In genomic region chr3:128151758-128152274, GRCh38 we compare ENCODE assay signal across 1 cellular context.
TF ChIP-seq lines count a peak whose summit lies in the region.

No MANE protein-coding gene starts in this region.

TF ChIP-seq in HepG2, 621 proteins besides CTCF, POLR2A, EP300 and RAD21 (continued from another document and continues in another):
- TF ChIP-seq PBX2 (CRISPR knock-in tag; IDR thresholded peaks at IDR 0.05) (no peak), MYNN (CRISPR knock-in tag; IDR thresholded peaks at IDR 0.05; ENCODE audit: low read depth) (no peak), HNRNPUL1 (IDR thresholded peaks at IDR 0.05; ENCODE audit: low read depth, low read length) (no peak), TCF12 (IDR thresholded peaks at IDR 0.05) (no peak), TCF12 (CRISPR knock-in tag; IDR thresholded peaks at IDR 0.05) (no peak), EHMT2 (IDR thresholded peaks at IDR 0.05; ENCODE audit: borderline replicate concordance, low read depth, low read length) (no peak), ZNF784 (CRISPR knock-in tag; IDR thresholded peaks at IDR 0.05; ENCODE audit: borderline replicate concordance) (no peak), ZFP36 (IDR thresholded peaks at IDR 0.05; ENCODE audit: borderline replicate concordance, low read depth, low read length, partially characterized antibody) (no peak), ZNF30 (CRISPR knock-in tag; IDR thresholded peaks at IDR 0.05) (no peak), PAWR (CRISPR knock-in tag; IDR thresholded peaks at IDR 0.05; ENCODE audit: borderline replicate concordance) (no peak), NCOA1 (CRISPR knock-in tag; IDR thresholded peaks at IDR 0.05) (no peak), ZKSCAN1 (IDR thresholded peaks at IDR 0.05; ENCODE audit: low read length) (no peak), ZNF780A (CRISPR knock-in tag; IDR thresholded peaks at IDR 0.05) (no peak), ZNF143 (CRISPR knock-in tag; IDR thresholded peaks at IDR 0.05) (no peak), ZNF430 (CRISPR knock-in tag; IDR thresholded peaks at IDR 0.05) (peak; percentile 72; the same call in 1 of the 2 replicates), PRDM10 (CRISPR knock-in tag; IDR thresholded peaks at IDR 0.05; ENCODE audit: low read depth) (no peak; the same call in 1 of the 2 replicates), HES4 (CRISPR knock-in tag; IDR thresholded peaks at IDR 0.05; ENCODE audit: borderline replicate concordance) (no peak), KDM2A (CRISPR knock-in tag; IDR thresholded peaks at IDR 0.05; ENCODE audit: borderline replicate concordance, low read depth) (0 out of 2 replicates have a peak, but pooled peaks have one; percentile 42), SP140L (CRISPR knock-in tag; IDR thresholded peaks at IDR 0.05; ENCODE audit: borderline replicate concordance) (no peak), NR2F1 (CRISPR knock-in tag; IDR thresholded peaks at IDR 0.05) (peak in 1 of 2 experiments; percentile 64; a peak in 2 of 4 replicates), PRDM15 (CRISPR knock-in tag; IDR thresholded peaks at IDR 0.05) (no peak), ATF2 (CRISPR knock-in tag; IDR thresholded peaks at IDR 0.05) (peak; percentile 51; the same call in 1 of the 2 replicates), ZSCAN20 (CRISPR knock-in tag; IDR thresholded peaks at IDR 0.05; ENCODE audit: borderline replicate concordance) (no peak), SP4 (CRISPR knock-in tag; IDR thresholded peaks at IDR 0.05) (no peak), PCBP1 (IDR thresholded peaks at IDR 0.05; ENCODE audit: borderline replicate concordance, low read depth, low read length) (no peak), ZNF7 (CRISPR knock-in tag; IDR thresholded peaks at IDR 0.05) (0 out of 2 replicates have a peak, but pooled peaks have one; percentile 0), ZNF644 (CRISPR knock-in tag; IDR thresholded peaks at IDR 0.05; ENCODE audit: low read depth) (peak; percentile 84), NFRKB (IDR thresholded peaks at IDR 0.05) (no peak), SNAPC2 (CRISPR knock-in tag; IDR thresholded peaks at IDR 0.05) (no peak), ZFP37 (CRISPR knock-in tag; IDR thresholded peaks at IDR 0.05; ENCODE audit: borderline replicate concordance) (no peak), ZNF512B (CRISPR knock-in tag; IDR thresholded peaks at IDR 0.05; ENCODE audit: borderline replicate concordance) (no peak), ZNF317 (CRISPR knock-in tag; IDR thresholded peaks at IDR 0.05) (peak; percentile 77; the same call in 1 of the 2 replicates), ZNF3 (CRISPR knock-in tag; IDR thresholded peaks at IDR 0.05) (no peak), ZFP91 (CRISPR knock-in tag; IDR thresholded peaks at IDR 0.05; ENCODE audit: borderline replicate concordance) (peak; percentile 37; the same call in 1 of the 2 replicates), RFXANK (CRISPR knock-in tag; IDR thresholded peaks at IDR 0.05) (0 out of 2 replicates have a peak, but pooled peaks have one; percentile 29), ZNF75D (CRISPR knock-in tag; IDR thresholded peaks at IDR 0.05; ENCODE audit: borderline replicate concordance) (no peak), TBX2 (CRISPR knock-in tag; IDR thresholded peaks at IDR 0.05; ENCODE audit: borderline replicate concordance) (peak; percentile 76; the same call in 1 of the 2 replicates), GPN1 (CRISPR knock-in tag; IDR thresholded peaks at IDR 0.05; ENCODE audit: borderline replicate concordance) (no peak), CBFB (CRISPR knock-in tag; IDR thresholded peaks at IDR 0.05) (no peak; the same call in 1 of the 2 replicates), HDAC6 (IDR thresholded peaks at IDR 0.05; ENCODE audit: low read depth, low read length) (no peak), HIC2 (CRISPR knock-in tag; IDR thresholded peaks at IDR 0.05; ENCODE audit: low read depth) (no peak), DZIP1 (CRISPR knock-in tag; IDR thresholded peaks at IDR 0.05) (no peak), ERF (CRISPR knock-in tag; IDR thresholded peaks at IDR 0.05) (peak; percentile 93), SMARCC2 (IDR thresholded peaks at IDR 0.05) (no peak)
